Comparison of ENCODE assay signal across 16 cellular contexts in genomic region chr2:241975593-241976284, GRCh38.
DNase-seq lines count a peak whose midpoint lies in the region; FAIRE-seq and TF ChIP-seq lines count a peak whose summit lies in the region.
"Had no signal": no experiment of that assay in that cellular context is flagged by ENCODE, and none has a peak within 500 bp of the region (broad histone marks: within the 10 kb centered on the region; RNA-seq: fewer than 3 reads in every experiment).

No MANE protein-coding gene starts in this region.

- H3K36me3 ChIP-seq in left ventricle myocardium inferior, result no peaks in the 10 kb centered on the region
- H3K36me3 ChIP-seq in neuronal stem cell (replicated peaks in 1 of 2; ENCODE audit: control insufficient read depth in 2 of 2, insufficient read depth in 2 of 2, low read length in 2 of 2), result no peaks in the 10 kb centered on the region
- H3K36me3 ChIP-seq in kidney (ENCODE audit: control insufficient read depth in 1 of 2, insufficient read depth in 2 of 2, low read length in 2 of 2), result no peaks in the 10 kb centered on the region

- H2BK5ac ChIP-seq in neuronal stem cell (ENCODE audit: low read length), result no peak overlapping the region

- DNase-seq in cardiac septum (ENCODE audit: low spot score) (peak; percentile 27), left ventricle myocardium inferior (no peak), choroid plexus epithelial cell (ENCODE audit: low read depth) (peak; percentile 5), neuronal stem cell (ENCODE audit: low spot score) (no peak), kidney (no peak), NCI-H82 (lab: John Stamatoyannopoulos, UW) (no peak), NCI-H774 (lab: John Stamatoyannopoulos, UW) (no peak)
- no peak for DNase-seq in activated CD4-positive, CD25-positive, alpha-beta regulatory T cell treated with anti-CD3 and anti-CD28 coated beads, Interleukin-2, amount 50 U/mL, for 72 hours
- DNase-seq: AML-193; CD4-positive, alpha-beta T cell; NCI-H1417 treated with DMSO at 0.1 percent for 48 hours; NCI-H2029 treated with DMSO at 0.1 percent for 48 hours; NCI-H2227 treated with DMSO at 0.1 percent for 48 hours; NCI-H526; NK-92 treated with Interleukin-12 subunit alpha and Interleukin-12 subunit beta, amount 100 ng/mL, for 24 hours; OCI-M1 had no signal

- H3K4me3 ChIP-seq in left ventricle myocardium inferior (no peak overlapping the region), choroid plexus epithelial cell (ENCODE audit: low read depth, low read length) (no peak overlapping the region), neuronal stem cell (ENCODE audit: low read length in 2 of 2) (no peak overlapping the region), kidney (ENCODE audit: low read length in 2 of 2) (no peak overlapping the region)

- no peak overlapping the region for H3K4me2 ChIP-seq in neuronal stem cell (ENCODE audit: insufficient read depth, low read length, poor library complexity, severe bottlenecking)

- no peak overlapping the region for H2BK12ac ChIP-seq in neuronal stem cell (ENCODE audit: low read length)

- no peaks in the 10 kb centered on the region for H3K79me1 ChIP-seq in neuronal stem cell (ENCODE audit: low read depth, low read length)

- H3K14ac ChIP-seq in neuronal stem cell (ENCODE audit: low read length), result no peak overlapping the region

- no peaks in the 10 kb centered on the region for H3K27me3 ChIP-seq in left ventricle myocardium inferior (ENCODE audit: low read depth)
- no peaks in the 10 kb centered on the region for H3K27me3 ChIP-seq in neuronal stem cell (ENCODE audit: control insufficient read depth in 3 of 3, insufficient read depth in 3 of 3, low read depth in 1 of 3, low read length in 3 of 3)

- FAIRE-seq in kidney (lab: Jason Lieb, UNC), result no peak

- H4K91ac ChIP-seq in neuronal stem cell (ENCODE audit: low read depth, low read length, poor library complexity), result no peak overlapping the region

- H2BK120ac ChIP-seq in neuronal stem cell (ENCODE audit: low read depth, low read length), result no peak overlapping the region

- H2BK15ac ChIP-seq in neuronal stem cell (ENCODE audit: low read length), result no peak overlapping the region

- no peak overlapping the region for H3K23ac ChIP-seq in neuronal stem cell (ENCODE audit: low read depth, low read length, poor library complexity)

- H3K27ac ChIP-seq in left ventricle myocardium inferior (replicated peaks) (no peak overlapping the region), neuronal stem cell (replicated peaks; ENCODE audit: low read length) (no peak overlapping the region), kidney (ENCODE audit: low read depth in 2 of 2, low read length in 2 of 2) (no peak overlapping the region)

- H3K18ac ChIP-seq in neuronal stem cell (ENCODE audit: low read length), result no peak overlapping the region

- no peak overlapping the region for H2AK5ac ChIP-seq in neuronal stem cell (ENCODE audit: low read depth, low read length)

- H3K4me1 ChIP-seq in left ventricle myocardium inferior, result no peaks in the 10 kb centered on the region
- no peaks in the 10 kb centered on the region for H3K4me1 ChIP-seq in neuronal stem cell (ENCODE audit: control insufficient read depth in 2 of 2, insufficient read depth in 1 of 2, low read depth in 1 of 2, low read length in 2 of 2)
- H3K4me1 ChIP-seq in kidney (ENCODE audit: control insufficient read depth in 1 of 2, insufficient read depth in 1 of 2, low read depth in 1 of 2, low read length in 2 of 2), result no peaks in the 10 kb centered on the region

- no peak for TF ChIP-seq CTCF in left ventricle myocardium inferior (IDR thresholded peaks at IDR 0.05; ENCODE audit: borderline replicate concordance)
- no peak for TF ChIP-seq CTCF in choroid plexus epithelial cell (conservative IDR thresholded peaks at IDR 0.05; ENCODE audit: low read depth, low read length)
- TF ChIP-seq CTCF in kidney (IDR thresholded peaks at IDR 0.05; ENCODE audit: borderline replicate concordance, extremely low read depth, insufficient read depth), result no peak

- intact Hi-C loops in cardiac septum (cut with DNase I) (no loop called here), left ventricle myocardium inferior (cut with micrococcal nuclease) (no loop called here), kidney (cut with DNase I) (no loop called here)

- H3K9ac ChIP-seq in neuronal stem cell (ENCODE audit: low read depth, low read length, poor library complexity) (peak overlapping the region; percentile 24), kidney (ENCODE audit: low read length in 2 of 2) (no peak overlapping the region)

- H3K9me3 ChIP-seq in left ventricle myocardium inferior (replicated peaks), result peaks cover 8% of the 10 kb centered on the region
- peaks cover 0 to 2% of the 10 kb centered on the region in 2 donors for H3K9me3 ChIP-seq in neuronal stem cell (replicated peaks in 1 of 2; ENCODE audit: control insufficient read depth in 2 of 2, insufficient read depth in 1 of 2, low read depth in 1 of 2, low read length in 2 of 2)
- peaks cover 0 to 2% of the 10 kb centered on the region in 2 donors for H3K9me3 ChIP-seq in kidney (ENCODE audit: control insufficient read depth in 1 of 2, low read length in 2 of 2)

- WGBS in neuronal stem cell (ENCODE audit: extremely low coverage in 2 of 2, insufficient read length in 2 of 2, insufficient replicate concordance in 1 of 2), 2 donors, result no CpG with 5 or more reads among the region's 9 CpGs

- no peak overlapping the region for H4K8ac ChIP-seq in neuronal stem cell (ENCODE audit: low read depth, low read length)

- no peak overlapping the region for H3K4ac ChIP-seq in neuronal stem cell (ENCODE audit: low read length)

- no peak overlapping the region for H2AFZ ChIP-seq in neuronal stem cell (ENCODE audit: low read length)

Comparison
In these comparisons a context has a peak if more than half of its experiments do, and no peak if none do; other contexts are left out.
1. DNase-seq: peak in cardiac septum (single experiment) and choroid plexus epithelial cell (single experiment); none in left ventricle myocardium inferior (single experiment), neuronal stem cell (single experiment), kidney (single experiment), activated CD4-positive, CD25-positive, alpha-beta regulatory T cell treated with anti-CD3 and anti-CD28 coated beads, Interleukin-2, amount 50 U/mL, for 72 hours (single experiment), NCI-H82 (single experiment) and NCI-H774 (single experiment).